2 cellular contexts compared by ENCODE assay signal in the genomic region with DNA sequence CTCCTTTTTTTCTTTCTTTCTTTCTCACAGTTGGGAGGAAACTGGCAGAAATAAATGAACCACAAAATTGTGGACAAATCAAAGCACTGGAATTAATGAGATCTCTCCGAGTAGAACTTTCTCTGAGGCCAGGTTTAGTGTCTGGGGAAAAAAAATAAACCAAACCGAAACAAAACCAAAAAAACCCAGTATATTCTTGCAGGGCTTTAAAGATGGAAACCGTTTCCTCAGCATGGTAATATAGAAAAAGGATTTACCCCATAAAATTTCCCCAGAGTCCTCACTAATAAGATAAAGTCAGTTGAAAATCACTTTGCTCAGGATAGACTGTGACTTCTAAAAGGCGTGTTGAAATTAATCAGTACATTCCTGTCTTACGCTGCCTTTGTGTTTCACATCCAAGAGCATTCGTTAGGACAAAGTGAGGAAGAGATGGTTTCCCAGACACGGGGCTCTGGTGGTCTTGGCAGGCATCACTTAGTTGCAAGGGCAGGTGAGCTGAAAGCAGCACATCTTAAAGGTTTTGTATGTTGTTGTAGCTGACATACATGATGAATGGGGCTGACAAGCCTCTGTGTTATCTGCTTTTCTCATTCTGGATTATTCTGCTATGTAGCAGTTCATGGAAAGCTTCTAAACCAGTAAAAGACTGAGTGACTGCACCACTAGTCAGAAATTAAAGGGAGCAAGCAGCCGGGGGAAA.
TF ChIP-seq lines count a peak whose summit lies in the region.

No MANE protein-coding gene starts in this region.

TF ChIP-seq in GM12878, 131 proteins besides CTCF, POLR2A, EP300 and RAD21 (continues in another document):
- TF ChIP-seq CREB1 (IDR thresholded peaks at IDR 0.05; ENCODE audit: low read depth) (no peak), PKNOX1 (IDR thresholded peaks at IDR 0.05) (peak; percentile 36; the same call in 1 of the 2 replicates), IKZF2 (IDR thresholded peaks at IDR 0.05) (peak; percentile 20 to 39; a peak in 1 of 4 replicates), RELB (IDR thresholded peaks at IDR 0.05; ENCODE audit: low read depth) (peak; percentile 18; the same call in 1 of the 2 replicates), PAX5 (IDR thresholded peaks at IDR 0.05; ENCODE audit: borderline replicate concordance, low read depth, low read length) (no peak), NR2F1 (conservative IDR thresholded peaks at IDR 0.05) (0 out of 2 replicates have a peak, but pooled peaks have one; percentile 13), REST (IDR thresholded peaks at IDR 0.05; ENCODE audit: low read depth, low read length) (no peak), ESRRA (IDR thresholded peaks at IDR 0.05; ENCODE audit: low read length) (no peak), ZNF24 (IDR thresholded peaks at IDR 0.05) (0 out of 2 replicates have a peak, but pooled peaks have one; percentile 30), PML (IDR thresholded peaks at IDR 0.05; ENCODE audit: low read length) (peak; percentile 50; the same call in 1 of the 2 replicates), RUNX3 (IDR thresholded peaks at IDR 0.05; ENCODE audit: low read length) (peak; percentile 49), DPF2 (IDR thresholded peaks at IDR 0.05) (0 out of 2 replicates have a peak, but pooled peaks have one; percentile 23), ETV6 (conservative IDR thresholded peaks at IDR 0.05 in 1 of 2, IDR thresholded peaks at IDR 0.05 in 1 of 2; ENCODE audit: borderline replicate concordance in 1 of 2, low read depth in 1 of 2) (no peak), POU2F2 (IDR thresholded peaks at IDR 0.05; ENCODE audit: borderline replicate concordance, low read depth, low read length) (no peak), ZNF217 (IDR thresholded peaks at IDR 0.05) (0 out of 2 replicates have a peak, but pooled peaks have one; percentile 56), IRF4 (IDR thresholded peaks at IDR 0.05; ENCODE audit: low read depth, low read length) (no peak), MTA3 (IDR thresholded peaks at IDR 0.05; ENCODE audit: borderline replicate concordance, low read length) (peak; percentile 67; the same call in 1 of the 2 replicates), RFX5 (IDR thresholded peaks at IDR 0.05; ENCODE audit: low read depth, low read length) (no peak)
- TF ChIP-seq, protein P1, sequence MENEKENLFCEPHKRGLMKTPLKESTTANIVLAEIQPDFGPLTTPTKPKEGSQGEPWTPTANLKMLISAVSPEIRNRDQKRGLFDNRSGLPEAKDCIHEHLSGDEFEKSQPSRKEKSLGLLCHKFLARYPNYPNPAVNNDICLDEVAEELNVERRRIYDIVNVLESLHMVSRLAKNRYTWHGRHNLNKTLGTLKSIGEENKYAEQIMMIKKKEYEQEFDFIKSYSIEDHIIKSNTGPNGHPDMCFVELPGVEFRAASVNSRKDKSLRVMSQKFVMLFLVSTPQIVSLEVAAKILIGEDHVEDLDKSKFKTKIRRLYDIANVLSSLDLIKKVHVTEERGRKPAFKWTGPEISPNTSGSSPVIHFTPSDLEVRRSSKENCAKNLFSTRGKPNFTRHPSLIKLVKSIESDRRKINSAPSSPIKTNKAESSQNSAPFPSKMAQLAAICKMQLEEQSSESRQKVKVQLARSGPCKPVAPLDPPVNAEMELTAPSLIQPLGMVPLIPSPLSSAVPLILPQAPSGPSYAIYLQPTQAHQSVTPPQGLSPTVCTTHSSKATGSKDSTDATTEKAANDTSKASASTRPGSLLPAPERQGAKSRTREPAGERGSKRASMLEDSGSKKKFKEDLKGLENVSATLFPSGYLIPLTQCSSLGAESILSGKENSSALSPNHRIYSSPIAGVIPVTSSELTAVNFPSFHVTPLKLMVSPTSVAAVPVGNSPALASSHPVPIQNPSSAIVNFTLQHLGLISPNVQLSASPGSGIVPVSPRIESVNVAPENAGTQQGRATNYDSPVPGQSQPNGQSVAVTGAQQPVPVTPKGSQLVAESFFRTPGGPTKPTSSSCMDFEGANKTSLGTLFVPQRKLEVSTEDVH (IDR thresholded peaks at IDR 0.05; ENCODE audit: low read depth, partially characterized antibody) = no peak

TF ChIP-seq in neural cell, 6 proteins besides CTCF, POLR2A, EP300 and RAD21:
- peak; percentile 28 for TF ChIP-seq POLR2AphosphoS5 (IDR thresholded peaks at IDR 0.05)
- TF ChIP-seq MXI1 (conservative IDR thresholded peaks at IDR 0.05; ENCODE audit: poor library complexity, severe bottlenecking) = no peak
